21 cellular contexts compared by ENCODE assay signal in the genomic region with DNA sequence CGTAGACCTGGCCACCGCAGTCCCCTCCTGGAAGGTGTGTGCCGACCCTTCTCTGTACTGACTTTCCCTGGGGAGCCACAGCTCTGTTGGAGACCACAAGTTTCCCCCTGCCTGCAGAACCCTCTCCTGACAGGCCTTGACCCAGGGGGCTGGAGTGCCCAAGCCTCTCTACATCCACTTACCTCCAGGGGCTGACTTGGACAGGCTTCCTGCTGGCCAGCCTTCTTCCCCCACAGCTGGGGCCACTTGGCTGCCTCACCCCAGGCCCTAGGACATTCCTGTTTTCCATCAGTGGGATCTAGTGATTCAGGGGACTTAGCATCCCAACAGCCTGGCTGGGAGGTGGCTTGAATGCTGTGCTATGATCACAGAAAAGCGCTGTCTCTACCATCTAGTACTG. TPM values are rescaled to one million over a fixed set of nuclear protein-coding genes. Genes with fewer than 3 reads are reported as not detected.
"Had no signal": no experiment of that assay in that cellular context is flagged by ENCODE, and none has a peak within 500 bp of the region (broad histone marks: within the 10 kb centered on the region; RNA-seq: fewer than 3 reads in every experiment).

No MANE protein-coding gene starts in this region.

- H3K9me3 ChIP-seq: upper lobe of left lung, vagina had no signal

- H3K4me2 ChIP-seq: neural progenitor cell, smooth muscle cell had no signal

- DNase-seq: activated B cell treated with CpG ODN at 0.5 μM for 24 hours; activated CD4-positive, alpha-beta T cell treated with anti-CD3 and anti-CD28 coated beads, Interleukin-2, amount 50 U/mL, for 1 hour; activated CD8-positive, alpha-beta T cell treated with anti-CD3 and anti-CD28 coated beads for 36 hours; activated naive CD4-positive, alpha-beta T cell; activated T-cell treated with anti-CD3 and anti-CD28 coated beads, Interleukin-2, amount 50 U/mL, for 72 hours; anterior cingulate cortex; effector memory CD4-positive, alpha-beta T cell; erythroblast; foreskin fibroblast; islet precursor cell; mammary epithelial cell; midbrain; natural killer cell; stimulated activated CD4-positive, alpha-beta T cell treated with anti-CD3 and anti-CD28 coated beads, Interleukin-1b, Interleukin-23, amount 100 ng/mL, for 48 hours; stimulated activated CD4-positive, alpha-beta T cell treated with anti-CD3 and anti-CD28 coated beads, Interleukin-4, amount 100 ng/mL, for 4 hours; stimulated activated naive CD4-positive, alpha-beta T cell; T-cell; upper lobe of left lung had no signal

- H3K4me1 ChIP-seq: neural progenitor cell had no signal

- ATAC-seq: activated CD8-positive, alpha-beta T cell treated with anti-CD3 and anti-CD28 coated beads for 36 hours; activated T-cell treated with anti-CD3 and anti-CD28 coated beads, Interleukin-2, amount 50 U/mL, for 72 hours; natural killer cell; T-cell had no signal

- H3K4me3 ChIP-seq: neural progenitor cell, smooth muscle cell, upper lobe of left lung, vagina had no signal

- H3K36me3 ChIP-seq: neural progenitor cell, upper lobe of left lung, vagina had no signal

- H3K27me3 ChIP-seq: neural progenitor cell, upper lobe of left lung, vagina had no signal

- H3K9ac ChIP-seq: neural progenitor cell had no signal

- H2AFZ ChIP-seq: neural progenitor cell had no signal

- H3K27ac ChIP-seq: neural progenitor cell, upper lobe of left lung, vagina had no signal

RNA-seq across cellular contexts. Expression of gene COL15A1, which starts 23.6 kb away (rescaled TPM):
- polyA plus RNA-seq: mammary epithelial cell had no signal
